Comparison of ENCODE assay signal across 16 cellular contexts in genomic region chr14:60097974-60098373, GRCh38. TPM values are rescaled to one million over a fixed set of nuclear protein-coding genes. Genes with fewer than 3 reads are reported as not detected.
A peak's percentile ranks its signal among the peaks of the same experiment; 100 is the strongest.
DNase-seq lines count a peak whose midpoint lies in the region; ATAC-seq, FAIRE-seq and TF ChIP-seq lines count a peak whose summit lies in the region.
"Had no signal": no experiment of that assay in that cellular context is flagged by ENCODE, and none has a peak within 500 bp of the region (broad histone marks: within the 10 kb centered on the region; RNA-seq: fewer than 3 reads in every experiment).

No MANE protein-coding gene starts in this region.

- H3K18ac ChIP-seq in trophoblast cell (ENCODE audit: low read length), result no peak overlapping the region

- intact Hi-C loops in Caco-2 (cut with micrococcal nuclease; ENCODE audit: unreplicated experiment), result loop anchor here (10.0 kb wide), 1 partner anchor 177 kb away; no protein-coding TSS in a partner anchor

- no peak overlapping the region for H4K91ac ChIP-seq in trophoblast cell (ENCODE audit: low read depth, low read length)

- H3K27ac ChIP-seq in trophoblast cell (ENCODE audit: low read depth, low read length), result peak overlapping the region; percentile 49

- H3K4me2 ChIP-seq in trophoblast cell (ENCODE audit: low read length), result peak overlapping the region; percentile 31

- POLR2A ChIA-PET in Caco-2 (lab: Charles Lee), result no interaction called here

- no TSS peak for BruUV-seq in Caco-2 (replicated peaks; lab: Mats Ljungman, UMichigan)

- H3K9ac ChIP-seq in trophoblast cell (ENCODE audit: low read length), result no peak overlapping the region

- no peak overlapping the region for H2BK12ac ChIP-seq in trophoblast cell (ENCODE audit: low read length)

- peak overlapping the region; percentile 33 for H3K27ac Mint-ChIP-seq in Caco-2 (ENCODE audit: unreplicated experiment)

- peak; percentile 98 for FAIRE-seq in HTR-8/SVneo (lab: Jason Lieb, UNC)
- FAIRE-seq: GM12892 had no signal

- WGBS in trophoblast cell (ENCODE audit: extremely low coverage, insufficient coverage, insufficient read length), result no CpG with 5 or more reads among the region's 6 CpGs

- peak in 1 of 2 experiments; percentile 35 for DNase-seq in Caco-2
- no peak for DNase-seq in HTR-8/SVneo (ENCODE audit: insufficient read length, low spot score)
- peak; percentile 70 for DNase-seq in amniotic epithelial cell (ENCODE audit: low read depth)
- DNase-seq in trophoblast cell, result peak in 1 of 2 donors; percentile 53
- DNase-seq in NCI-H774 (lab: John Stamatoyannopoulos, UW), result no peak
- no peak for DNase-seq in dermis blood vessel endothelial cell
- DNase-seq: COR-L47; DMS153; Karpas-422; NCI-H1417; NCI-H187 treated with DMSO at 0.1 percent for 48 hours; NCI-H446; NCI-H69; NK-92 treated with Interleukin-12 subunit alpha and Interleukin-12 subunit beta, amount 100 ng/mL, for 24 hours had no signal

- no peak overlapping the region for H2AK5ac ChIP-seq in trophoblast cell (ENCODE audit: low read length)

- H3K79me2 ChIP-seq in trophoblast cell (ENCODE audit: control insufficient read depth, insufficient read depth, low read length, poor library complexity), result peaks cover 5% of the 10 kb centered on the region

- H2BK120ac ChIP-seq in trophoblast cell (ENCODE audit: insufficient read depth, low read length, poor library complexity), result no peak overlapping the region

- H3K23ac ChIP-seq in trophoblast cell (ENCODE audit: low read length), result no peak overlapping the region

- CTCF ChIA-PET in Caco-2 (lab: Charles Lee), result interaction anchor here (1.2 kb wide), 1 partner anchor 133 kb away, joined by 3 read pairs; no protein-coding TSS in a partner anchor

- H3K9me3 Mint-ChIP-seq in Caco-2 (ENCODE audit: unreplicated experiment), result no peaks in the 10 kb centered on the region

- H3K4me3 ChIP-seq in Caco-2 (ENCODE audit: low read depth, low read length) (no peak overlapping the region), trophoblast cell (ENCODE audit: low read depth, low read length) (no peak overlapping the region)

- no peaks in the 10 kb centered on the region for H3K27me3 Mint-ChIP-seq in Caco-2 (ENCODE audit: insufficient read depth, unreplicated experiment)

- no peak overlapping the region for H3K4me3 Mint-ChIP-seq in Caco-2 (ENCODE audit: unreplicated experiment)

- peaks cover 35% of the 10 kb centered on the region for H3K4me1 Mint-ChIP-seq in Caco-2 (ENCODE audit: low read depth, unreplicated experiment)

- TF ChIP-seq CTCF in Caco-2 (IDR thresholded peaks at IDR 0.05; ENCODE audit: insufficient read depth in 1 of 2, low read depth in 1 of 2, low read length in 1 of 2, severe bottlenecking in 1 of 2, unreplicated experiment in 1 of 2), result no peak

- H3K79me1 ChIP-seq in trophoblast cell (ENCODE audit: low read length), result peaks cover 2% of the 10 kb centered on the region

- H3K36me3 Mint-ChIP-seq in Caco-2 (ENCODE audit: insufficient read depth, unreplicated experiment), result peaks cover 42% of the 10 kb centered on the region

- no peak overlapping the region for H4K12ac ChIP-seq in trophoblast cell (ENCODE audit: low read depth, low read length)

- no peak overlapping the region for H3K14ac ChIP-seq in trophoblast cell (ENCODE audit: low read length)

- H3K36me3 ChIP-seq in Caco-2 (ENCODE audit: control insufficient read depth, insufficient read depth, low read length), result no peaks in the 10 kb centered on the region
- peaks cover 4 to 5% of the 10 kb centered on the region in 2 experiments for H3K36me3 ChIP-seq in trophoblast cell (ENCODE audit: control insufficient read depth in 1 of 2, insufficient read depth in 2 of 2, low read length in 2 of 2)

- H2AFZ ChIP-seq in trophoblast cell (ENCODE audit: insufficient read depth, low read length, poor library complexity), result no peak overlapping the region

- H3K4me1 ChIP-seq in Caco-2 (peaks cover 46% of the 10 kb centered on the region), trophoblast cell (ENCODE audit: control insufficient read depth in 1 of 2, insufficient read depth in 2 of 2, low read length in 2 of 2) (peaks cover 2 to 10% of the 10 kb centered on the region in 2 experiments)

- H4K8ac ChIP-seq in trophoblast cell (ENCODE audit: low read depth, low read length), result no peak overlapping the region

- H3K27me3 ChIP-seq in Caco-2 (replicated peaks; ENCODE audit: control insufficient read depth, insufficient read depth, low read length) (no peaks in the 10 kb centered on the region), trophoblast cell (ENCODE audit: insufficient read depth, low read length) (no peaks in the 10 kb centered on the region)

- ATAC-seq in activated CD4-positive, CD25-positive, alpha-beta regulatory T cell treated with anti-CD3 and anti-CD28 coated beads, Interleukin-2, amount 50 U/mL, for 24 hours, result no peak

- H2BK5ac ChIP-seq in trophoblast cell (ENCODE audit: low read depth, low read length, poor library complexity), result no peak overlapping the region

- no peaks in the 10 kb centered on the region for H3K9me3 ChIP-seq in Caco-2
- no peaks in the 10 kb centered on the region for H3K9me3 ChIP-seq in trophoblast cell (ENCODE audit: insufficient read depth, low read depth, low read length)

- no peak overlapping the region for H3K4ac ChIP-seq in trophoblast cell (ENCODE audit: low read depth, low read length)

RNA-seq across cellular contexts. Expression of gene PCNX4, which starts 6.3 kb away (rescaled TPM):
- 69.4 and 72.7 TPM in 2 replicates for total RNA-seq in Caco-2 (2022)
- 49.0 and 51.7 TPM in 2 replicates for polyA plus RNA-seq in trophoblast cell (2013)
- total RNA-seq in dermis blood vessel endothelial cell, result 87.1 and 87.8 TPM in 2 replicates
